In genomic region chr16:13968835-13969234, GRCh38 we compare ENCODE assay signal across 24 cellular contexts.
"Had no signal": no experiment of that assay in that cellular context is flagged by ENCODE, and none has a peak within 500 bp of the region (broad histone marks: within the 10 kb centered on the region; RNA-seq: fewer than 3 reads in every experiment).

No MANE protein-coding gene starts in this region.

- H3K4me3 ChIP-seq: dorsolateral prefrontal cortex, gastroesophageal sphincter, heart left ventricle, psoas muscle, skin epidermis, suprapubic skin, transverse colon, uterus had no signal

- H3K27ac ChIP-seq: dorsolateral prefrontal cortex, gastroesophageal sphincter, heart left ventricle, psoas muscle, skin epidermis, suprapubic skin, transverse colon, uterus had no signal

- H3K27ac Mint-ChIP-seq: activated B cell treated with CpG ODN at 0.5 μM for 24 hours; activated CD4-positive, alpha-beta memory T cell treated with anti-CD3 and anti-CD28 coated beads, Interleukin-2, amount 10 ng/mL, durations not matched to agents 7 days and 5 days; activated CD8-positive, alpha-beta memory T cell treated with anti-CD3 and anti-CD28 coated beads, Interleukin-2, amount 10 ng/mL, durations not matched to agents 7 days and 5 days; activated naive CD8-positive, alpha-beta T cell; immature natural killer cell; T-helper 2 cell treated with Interferon-gamma antibody and Interleukin-4, amounts not matched to agents 5 μg/mL and 100 μg/mL, for 36 hours had no signal

- H3K4me1 Mint-ChIP-seq: activated B cell treated with CpG ODN at 0.5 μM for 24 hours; immature natural killer cell; stimulated activated naive CD8-positive, alpha-beta T cell treated with anti-CD3 and anti-CD28 coated beads, Interleukin-15, amount 100 ng/mL, for 72 hours had no signal

- DNase-seq: activated B cell treated with CpG ODN at 0.5 μM for 24 hours; activated CD4-positive, alpha-beta memory T cell treated with anti-CD3 and anti-CD28 coated beads, Interleukin-2, amount 10 ng/mL, durations not matched to agents 7 days and 5 days; activated CD4-positive, alpha-beta T cell treated with anti-CD3 and anti-CD28 coated beads for 48 hours; activated CD8-positive, alpha-beta memory T cell treated with anti-CD3 and anti-CD28 coated beads, Interleukin-2, amount 10 ng/mL, durations not matched to agents 7 days and 5 days; dorsolateral prefrontal cortex; heart left ventricle; immature natural killer cell; kidney glomerular epithelial cell; left ventricle myocardium superior; psoas muscle; right cardiac atrium; stimulated activated CD4-positive, alpha-beta T cell treated with anti-CD3 and anti-CD28 coated beads, Interleukin-15, amount 100 ng/mL, for 24 hours; stimulated activated CD4-positive, alpha-beta T cell treated with anti-CD3 and anti-CD28 coated beads, Interleukin-4, amount 100 ng/mL, for 1 hour; stimulated activated naive CD8-positive, alpha-beta T cell treated with anti-CD3 and anti-CD28 coated beads, Interleukin-15, amount 100 ng/mL, for 72 hours; transverse colon; uterus had no signal

- H3K27me3 ChIP-seq: dorsolateral prefrontal cortex, gastroesophageal sphincter, suprapubic skin, transverse colon, uterus had no signal

- H3K9me3 ChIP-seq: suprapubic skin, uterus had no signal

- H3K9me3 Mint-ChIP-seq: activated CD4-positive, alpha-beta memory T cell treated with anti-CD3 and anti-CD28 coated beads, Interleukin-2, amount 10 ng/mL, durations not matched to agents 7 days and 5 days; immature natural killer cell; stimulated activated naive CD8-positive, alpha-beta T cell treated with anti-CD3 and anti-CD28 coated beads, Interleukin-15, amount 100 ng/mL, for 72 hours; T-helper 2 cell treated with Interferon-gamma antibody and Interleukin-4, amounts not matched to agents 5 μg/mL and 100 μg/mL, for 36 hours had no signal

- H3K36me3 ChIP-seq: gastroesophageal sphincter, heart left ventricle, suprapubic skin, transverse colon, uterus had no signal

- FAIRE-seq: bronchial epithelial cell, endometrium had no signal

- H3K4me1 ChIP-seq: gastroesophageal sphincter, heart left ventricle, psoas muscle, suprapubic skin, transverse colon, uterus had no signal

- H3K36me3 Mint-ChIP-seq: activated CD8-positive, alpha-beta memory T cell treated with anti-CD3 and anti-CD28 coated beads, Interleukin-2, amount 10 ng/mL, durations not matched to agents 7 days and 5 days; immature natural killer cell had no signal

- H3K4me3 Mint-ChIP-seq: activated B cell treated with CpG ODN at 0.5 μM for 24 hours; activated CD4-positive, alpha-beta memory T cell treated with anti-CD3 and anti-CD28 coated beads, Interleukin-2, amount 10 ng/mL, durations not matched to agents 7 days and 5 days; activated CD8-positive, alpha-beta memory T cell treated with anti-CD3 and anti-CD28 coated beads, Interleukin-2, amount 10 ng/mL, durations not matched to agents 7 days and 5 days; activated naive CD8-positive, alpha-beta T cell; immature natural killer cell; stimulated activated naive CD8-positive, alpha-beta T cell treated with anti-CD3 and anti-CD28 coated beads, Interleukin-15, amount 100 ng/mL, for 72 hours; T-helper 2 cell treated with Interferon-gamma antibody and Interleukin-4, amounts not matched to agents 5 μg/mL and 100 μg/mL, for 36 hours had no signal

- ATAC-seq: activated CD8-positive, alpha-beta memory T cell treated with anti-CD3 and anti-CD28 coated beads, Interleukin-2, amount 10 ng/mL, durations not matched to agents 7 days and 5 days; esophagus mucosa; gastroesophageal sphincter; heart left ventricle; left ventricle myocardium superior; psoas muscle; right cardiac atrium; stimulated activated naive CD8-positive, alpha-beta T cell treated with anti-CD3 and anti-CD28 coated beads, Interleukin-15, amount 100 ng/mL, for 72 hours had no signal
